Comparison of ENCODE assay signal across 23 cellular contexts in the genomic region with DNA sequence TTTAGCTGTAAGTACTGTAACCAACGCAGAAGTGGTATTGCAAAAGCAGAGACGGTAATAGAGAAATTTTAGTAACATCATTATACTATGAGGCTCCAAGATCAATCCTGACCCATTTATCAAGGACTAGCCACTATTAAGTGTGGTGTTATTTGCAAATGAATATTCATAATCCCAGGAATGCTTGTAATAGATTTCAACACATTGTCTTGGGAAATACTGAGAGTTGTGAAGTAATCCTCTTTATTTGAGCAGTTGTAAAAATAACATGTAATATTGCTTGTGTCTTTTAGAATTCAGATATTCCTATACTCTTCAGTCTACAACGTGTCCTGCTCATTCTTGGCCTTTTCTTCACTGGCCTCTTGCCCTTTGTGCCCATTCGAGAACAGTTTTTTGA. TPM values are rescaled to one million over a fixed set of nuclear protein-coding genes. Genes with fewer than 3 reads are reported as not detected.
DNase-seq lines count a peak whose midpoint lies in the region; ATAC-seq and TF ChIP-seq lines count a peak whose summit lies in the region.
"Had no signal": no experiment of that assay in that cellular context is flagged by ENCODE, and none has a peak within 500 bp of the region (broad histone marks: within the 10 kb centered on the region; RNA-seq: fewer than 3 reads in every experiment).

No MANE protein-coding gene starts in this region.

- no peak overlapping the region for H2AFZ ChIP-seq in GM23248
- H2AFZ ChIP-seq: PC-9 had no signal

- H3K9me3 ChIP-seq in GM23248 (ENCODE audit: low read depth) = no peaks in the 10 kb centered on the region
- H3K9me3 ChIP-seq: Caco-2 had no signal

- H4K20me1 ChIP-seq in GM23248 (ENCODE audit: insufficient read depth) = no peaks in the 10 kb centered on the region

- no peaks in the 10 kb centered on the region for H3K79me2 ChIP-seq in GM23248 (ENCODE audit: insufficient read depth)

- H3K36me3 Mint-ChIP-seq in osteocyte (ENCODE audit: unreplicated experiment) = peaks cover 1% of the 10 kb centered on the region

- H3K9me2 ChIP-seq in GM23248 (ENCODE audit: insufficient read depth) = no peaks in the 10 kb centered on the region

- no peaks in the 10 kb centered on the region for H3K4me1 Mint-ChIP-seq in osteocyte (ENCODE audit: unreplicated experiment)
- H3K4me1 Mint-ChIP-seq: B cell had no signal

- no peak for ATAC-seq in GM21367 (IDR thresholded peaks at IDR 0.05; ENCODE audit: unreplicated experiment)
- ATAC-seq in esophagus mucosa = no peak

- no peaks in the 10 kb centered on the region for H3K36me3 ChIP-seq in GM23248 (ENCODE audit: low read depth)

- H3F3A ChIP-seq in GM23248 (ENCODE audit: insufficient read depth) = no peaks in the 10 kb centered on the region

- no peaks in the 10 kb centered on the region for H3K27me3 Mint-ChIP-seq in osteocyte (ENCODE audit: unreplicated experiment)
- H3K27me3 Mint-ChIP-seq: B cell; CD4-positive, alpha-beta T cell had no signal

- H3K9me3 Mint-ChIP-seq in osteocyte (ENCODE audit: unreplicated experiment) = no peaks in the 10 kb centered on the region
- H3K9me3 Mint-ChIP-seq: CD4-positive, alpha-beta T cell; T-helper 1 cell treated with Interleukin-12 subunit alpha and Interleukin-12 subunit beta and Interleukin-4 antibody, amounts not matched to agents 30 μg/mL and 1 μg/mL, for 36 hours had no signal

- in situ Hi-C loops in GM23248 (cut with MboI) = no loop called here

- H3K27me3 ChIP-seq in GM23248 (replicated peaks; ENCODE audit: insufficient read depth) = no peaks in the 10 kb centered on the region

- H3K27ac ChIP-seq in GM23248 = no peak overlapping the region
- H3K27ac ChIP-seq: KMS-11, PC-9, RWPE1 had no signal

- no peak for TF ChIP-seq CTCF in fibroblast of the aortic adventitia (IDR thresholded peaks at IDR 0.05; ENCODE audit: insufficient read depth, low read length)
- no peak for TF ChIP-seq CTCF in osteocyte (IDR thresholded peaks at IDR 0.05)

- no peaks in the 10 kb centered on the region for H3K4me1 ChIP-seq in GM23248 (ENCODE audit: insufficient read depth)
- H3K4me1 ChIP-seq: Caco-2 had no signal

- 62 to 65% methylated on average over 4 of the region's 4 CpGs for WGBS in GM23248 (ENCODE audit: low coverage in 1 of 2, low lambda C conversion rate in 2 of 2, missing lambda C conversion rate in 2 of 2), 2 experiments

- no peak overlapping the region for H3K27ac Mint-ChIP-seq in osteocyte (ENCODE audit: unreplicated experiment)
- H3K27ac Mint-ChIP-seq: B cell; CD4-positive, alpha-beta T cell; T-helper 1 cell treated with Interleukin-12 subunit alpha and Interleukin-12 subunit beta and Interleukin-4 antibody, amounts not matched to agents 30 μg/mL and 1 μg/mL, for 36 hours had no signal

- no peak overlapping the region for H3K9ac ChIP-seq in GM23248
- H3K9ac ChIP-seq: KMS-11 had no signal

- DNase-seq in AG20443 (ENCODE audit: low spot score) (peak; percentile 9), GM23248 (peak; percentile 13), amniotic epithelial cell (ENCODE audit: low read depth) (peak; percentile 69), fibroblast of the aortic adventitia (ENCODE audit: low read depth) (peak; percentile 5), osteocyte (ENCODE audit: extremely low spot score, unreplicated experiment) (no peak), hippocampal formation (lab: John Stamatoyannopoulos, UW) (no peak)
- DNase-seq: ACHN; Caco-2; CD4-positive, alpha-beta T cell; DMS153; GDM1; GOT3; NCI-H1105; NCI-H2081 treated with DMSO at 0.1 percent for 48 hours; NCI-H748 treated with DMSO at 0.1 percent for 48 hours; PC-9; SIG-M5 had no signal

- no peak overlapping the region for H3K4me3 Mint-ChIP-seq in osteocyte (ENCODE audit: unreplicated experiment)
- H3K4me3 Mint-ChIP-seq: B cell; CD4-positive, alpha-beta T cell; T-helper 1 cell treated with Interleukin-12 subunit alpha and Interleukin-12 subunit beta and Interleukin-4 antibody, amounts not matched to agents 30 μg/mL and 1 μg/mL, for 36 hours had no signal

- H3K4me3 ChIP-seq in GM23248 = no peak overlapping the region
- H3K4me3 ChIP-seq in fibroblast of the aortic adventitia (ENCODE audit: low read depth, low read length) = no peak overlapping the region
- H3K4me3 ChIP-seq: PC-9 had no signal

- H3K4me2 ChIP-seq in GM23248 (ENCODE audit: unreplicated experiment) = no peak overlapping the region
- H3K4me2 ChIP-seq: KMS-11, PC-9 had no signal

RNA-seq across cellular contexts. Expression of a gene that starts 46.4 kb away (rescaled TPM):
- total RNA-seq in GM23248 (2014; rRNA removed; shearing (Covaris generic)) = 2.3 and 3.7 TPM in 2 replicates
- 0.40 and 0.86 TPM in 2 replicates for polyA plus RNA-seq in GM23248 (2016; fragmentation: Nextera tagmentation; extraction: Ambion mirVana)
- total RNA-seq in fibroblast of the aortic adventitia (ENCODE audit: low replicate concordance) (0.49 and 0.90 TPM in 2 replicates), osteocyte (3.0 and 3.3 TPM in 2 replicates), esophagus mucosa (0.96 TPM)

RNA-seq across cellular contexts. Expression of a gene that starts 56.9 kb away (rescaled TPM):
- 19.7 and 21.1 TPM in 2 replicates for total RNA-seq in GM23248 (2014; rRNA removed; shearing (Covaris generic))
- polyA plus RNA-seq in GM23248 (2016; fragmentation: Nextera tagmentation; extraction: Ambion mirVana) = 14.6 and 14.7 TPM in 2 replicates
- total RNA-seq in fibroblast of the aortic adventitia (ENCODE audit: low replicate concordance) (16.4 and 20.4 TPM in 2 replicates), osteocyte (18.5 and 21.5 TPM in 2 replicates), esophagus mucosa (7.6 TPM)

Comparison
In these comparisons a context has a peak if more than half of its experiments do, and no peak if none do; other contexts are left out.
1. DNase-seq: peak in AG20443 (single experiment), GM23248 (single experiment), amniotic epithelial cell (single experiment) and fibroblast of the aortic adventitia (single experiment); none in osteocyte (single experiment) and hippocampal formation (0 of 2).